22 cellular contexts compared by ENCODE assay signal in genomic region chr12:100666588-100666987, GRCh38.
"Had no signal": no experiment of that assay in that cellular context is flagged by ENCODE, and none has a peak within 500 bp of the region (broad histone marks: within the 10 kb centered on the region; RNA-seq: fewer than 3 reads in every experiment).

No MANE protein-coding gene starts in this region.

- FAIRE-seq: colon, endothelial cell of umbilical vein, islet of Langerhans, small intestine had no signal

- H3K4me1 Mint-ChIP-seq: nephron progenitor cell had no signal

- ATAC-seq: effector memory CD8-positive, alpha-beta T cell; foreskin keratinocyte; naive thymus-derived CD4-positive, alpha-beta T cell had no signal

- H3K9me3 ChIP-seq: left ventricle myocardium inferior, ovary, right atrium auricular region, stomach, thoracic aorta, transverse colon had no signal

- H3K27ac Mint-ChIP-seq: dendritic cell treated with granulocyte-macrophage colony-stimulating factor and Interleukin-4, amounts not matched to agents 40 ng/mL and 50 ng/mL, for 4 days; effector memory CD8-positive, alpha-beta T cell; naive thymus-derived CD4-positive, alpha-beta T cell; nephron progenitor cell had no signal

- H3K4me1 ChIP-seq: foreskin keratinocyte, left ventricle myocardium inferior, right atrium auricular region, stomach, transverse colon had no signal

- H3K27me3 ChIP-seq: ovary, right atrium auricular region, stomach, transverse colon had no signal

- H3K4me3 ChIP-seq: left ventricle myocardium inferior, lung, ovary, right atrium auricular region, stomach, thoracic aorta, transverse colon had no signal

- DNase-seq: cerebellar nuclear complex; effector memory CD8-positive, alpha-beta T cell; erythroblast; foreskin keratinocyte; left ventricle myocardium inferior; mesenchymal stem cell; naive thymus-derived CD4-positive, alpha-beta T cell; nephron progenitor cell; ovary; small intestine; stimulated activated CD4-positive, alpha-beta T cell treated with anti-CD3 and anti-CD28 coated beads, Interleukin-12 subunit alpha, Interleukin-12 subunit beta, amount 100 ng/mL, for 4 hours; stimulated activated naive CD4-positive, alpha-beta T cell; stomach; substantia nigra; transverse colon had no signal

- H3K27ac ChIP-seq: foreskin keratinocyte, left ventricle myocardium inferior, ovary, right atrium auricular region, stomach, thoracic aorta, transverse colon had no signal

- H3K36me3 Mint-ChIP-seq: naive thymus-derived CD4-positive, alpha-beta T cell had no signal

- H3K4me3 Mint-ChIP-seq: dendritic cell treated with granulocyte-macrophage colony-stimulating factor and Interleukin-4, amounts not matched to agents 40 ng/mL and 50 ng/mL, for 4 days; effector memory CD8-positive, alpha-beta T cell; naive thymus-derived CD4-positive, alpha-beta T cell; nephron progenitor cell had no signal

- H3K36me3 ChIP-seq: left ventricle myocardium inferior, ovary, right atrium auricular region, stomach, thoracic aorta, transverse colon had no signal

- H3K9me3 Mint-ChIP-seq: dendritic cell treated with granulocyte-macrophage colony-stimulating factor and Interleukin-4, amounts not matched to agents 40 ng/mL and 50 ng/mL, for 4 days; effector memory CD8-positive, alpha-beta T cell; naive thymus-derived CD4-positive, alpha-beta T cell; nephron progenitor cell had no signal
